In genomic region chr9:74887041-74887980, GRCh38 we compare ENCODE assay signal across 8 cellular contexts. TPM values are rescaled to one million over a fixed set of nuclear protein-coding genes. Genes with fewer than 3 reads are reported as not detected.
DNase-seq lines count a peak whose midpoint lies in the region; ATAC-seq and TF ChIP-seq lines count a peak whose summit lies in the region.

TSS of gene TRPM6 (minus strand) at chr9:74887921. CDS start at chr9:74887856, 65 bp downstream.

- peak within 1 kb of the TSS; percentile 89 for H3K4me2 ChIP-seq in parathyroid adenoma (ENCODE audit: low read length)

- H3K27me3 ChIP-seq in adrenal gland (no peaks in the 10 kb centered on the region), parathyroid adenoma (ENCODE audit: control insufficient read depth, insufficient read depth, low read length) (no peaks in the 10 kb centered on the region)

- no peaks in the 10 kb centered on the region for H3K36me3 ChIP-seq in adrenal gland (replicated peaks in 1 of 2)
- no peaks in the 10 kb centered on the region for H3K36me3 ChIP-seq in parathyroid adenoma (ENCODE audit: control insufficient read depth, insufficient read depth, low read length)

- intact Hi-C loops in adrenal gland (cut with DNase I) (no loop called here), left cardiac atrium (cut with DNase I) (no loop called here)

- TF ChIP-seq POLR2A in adrenal gland (IDR thresholded peaks at IDR 0.05), result no peak

- H3K9ac ChIP-seq in parathyroid adenoma, result no peak within 1 kb of the TSS

- peak within 1 kb of the TSS; percentile 83 for H2AFZ ChIP-seq in parathyroid adenoma

- ATAC-seq in left cardiac atrium (peak; percentile 86 to 96), HG03025 (IDR thresholded peaks at IDR 0.05; ENCODE audit: low FRiP score, unreplicated experiment) (no peak), HG03457 (IDR thresholded peaks at IDR 0.05; ENCODE audit: unreplicated experiment) (no peak)

- no peaks in the 10 kb centered on the region for H3K9me3 ChIP-seq in adrenal gland (replicated peaks in 1 of 3)
- no peaks in the 10 kb centered on the region for H3K9me3 ChIP-seq in parathyroid adenoma (ENCODE audit: control insufficient read depth, low read length)

- WGBS in adrenal gland, 4 donors, result 3 to 11% (median 4%) methylated on average over 24 to 64 of the region's 64 CpGs

- peak; percentile 75 for DNase-seq in EH (ENCODE audit: low read depth)
- peak; percentile 51 for DNase-seq in HuH-7 (ENCODE audit: low spot score)
- peak; percentile 84 for DNase-seq in RKO (ENCODE audit: low spot score)
- peak; percentile 58 to 84 (median 76) for DNase-seq in adrenal gland
- DNase-seq in left cardiac atrium, result peak; percentile 90

- peak within 1 kb of the TSS in 2 of 5 donors; percentile 39 to 60 for H3K27ac ChIP-seq in adrenal gland
- H3K27ac ChIP-seq in parathyroid adenoma, result peak within 1 kb of the TSS; percentile 78

- H3K4me3 ChIP-seq in adrenal gland (peak within 1 kb of the TSS in 2 of 4 donors; percentile 37 to 60), parathyroid adenoma (ENCODE audit: low read depth, low read length) (peak within 1 kb of the TSS; percentile 68)

- TF ChIP-seq CTCF in adrenal gland (IDR thresholded peaks at IDR 0.05) (no peak), parathyroid adenoma (IDR thresholded peaks at IDR 0.05) (no peak)

- H3K79me2 ChIP-seq in parathyroid adenoma, result no peaks in the 10 kb centered on the region

- H3K4me1 ChIP-seq in adrenal gland (replicated peaks in 1 of 2), result peaks cover 0 to 7% of the 10 kb centered on the region in 2 donors
- no peaks in the 10 kb centered on the region for H3K4me1 ChIP-seq in parathyroid adenoma

RNA-seq across cellular contexts. Expression of gene TRPM6, which starts in this region (rescaled TPM):
- total RNA-seq in adrenal gland (under 1 TPM; under 0.01 to 0.43 (median 0.21) TPM), left cardiac atrium (under 1 TPM; 0.44 to 0.71 TPM)
- polyA plus RNA-seq in adrenal gland, result under 1 TPM; 0.10 to 0.20 (median 0.16) TPM

Comparison
In these comparisons a context has a peak if more than half of its experiments do, and no peak if none do; other contexts are left out.
1. Peak in DNase-seq in adrenal gland; RNA of the gene not detected or under 1 TPM.
2. Peak in DNase-seq and ATAC-seq in left cardiac atrium; RNA of the gene not detected or under 1 TPM.